27 cellular contexts compared by ENCODE assay signal in the genomic region with DNA sequence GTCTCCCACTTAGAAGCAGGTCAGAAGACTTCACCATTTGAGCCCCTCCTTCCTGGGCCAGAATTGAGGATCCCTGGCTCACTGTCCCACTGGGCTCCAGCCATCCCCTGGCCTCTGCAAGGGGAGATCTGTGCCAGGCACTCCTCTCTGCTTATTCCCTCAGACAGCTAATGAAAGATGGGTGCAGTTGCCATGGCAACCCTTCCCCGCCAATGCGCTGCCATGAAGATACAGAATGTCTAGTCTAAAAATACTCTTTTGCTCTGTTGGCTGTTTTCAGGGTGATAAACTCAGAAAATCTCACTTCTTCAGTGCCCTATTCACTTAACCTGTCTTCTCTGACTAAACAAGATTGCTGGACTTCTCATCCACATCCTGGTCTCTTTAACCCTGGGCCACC. TPM values are rescaled to one million over a fixed set of nuclear protein-coding genes. Genes with fewer than 3 reads are reported as not detected.
DNase-seq lines count a peak whose midpoint lies in the region; ATAC-seq and TF ChIP-seq lines count a peak whose summit lies in the region.
"Had no signal": no experiment of that assay in that cellular context is flagged by ENCODE, and none has a peak within 500 bp of the region (broad histone marks: within the 10 kb centered on the region; RNA-seq: fewer than 3 reads in every experiment).

No MANE protein-coding gene starts in this region.

- H3K36me3 Mint-ChIP-seq in Caco-2 (ENCODE audit: insufficient read depth, unreplicated experiment) = peaks cover 46% of the 10 kb centered on the region
- H3K36me3 Mint-ChIP-seq: neural progenitor cell had no signal

- no peaks in the 10 kb centered on the region for H3K79me2 ChIP-seq in mesendoderm (ENCODE audit: control insufficient read depth, insufficient read depth, low read length)

- peak overlapping the region; percentile 46 for H3K27ac ChIP-seq in angular gyrus (ENCODE audit: low read depth, low read length)
- H3K27ac ChIP-seq in mesendoderm (ENCODE audit: low read depth, low read length) = no peak overlapping the region
- H3K27ac ChIP-seq: adrenal gland, foreskin keratinocyte, KMS-11, neural progenitor cell, SJCRH30, testis had no signal

- ATAC-seq in HG02840 (IDR thresholded peaks at IDR 0.05; ENCODE audit: low FRiP score, unreplicated experiment) (no peak), HG02884 (IDR thresholded peaks at IDR 0.05; ENCODE audit: unreplicated experiment) (no peak)
- ATAC-seq: foreskin keratinocyte, Panc1 had no signal

- H3K27me3 ChIP-seq in Caco-2 (replicated peaks; ENCODE audit: control insufficient read depth, insufficient read depth, low read length) (no peaks in the 10 kb centered on the region), mesendoderm (ENCODE audit: insufficient read depth, low read length, poor library complexity) (no peaks in the 10 kb centered on the region)
- H3K27me3 ChIP-seq: adrenal gland, foreskin keratinocyte, neural progenitor cell, SJCRH30, testis had no signal

- H3K23ac ChIP-seq in mesendoderm (ENCODE audit: low read length) = no peak overlapping the region

- peak overlapping the region; percentile 69 for H3K27ac Mint-ChIP-seq in Caco-2 (ENCODE audit: unreplicated experiment)
- H3K27ac Mint-ChIP-seq: neural progenitor cell; T-helper 1 cell treated with Interleukin-12 subunit alpha and Interleukin-12 subunit beta and Interleukin-4 antibody, amounts not matched to agents 30 μg/mL and 1 μg/mL, for 36 hours had no signal

- no peak overlapping the region for H2BK120ac ChIP-seq in mesendoderm (ENCODE audit: low read depth, low read length)

- no peaks in the 10 kb centered on the region for H3K79me1 ChIP-seq in mesendoderm (ENCODE audit: low read length)

- no peak overlapping the region for H3K4me3 Mint-ChIP-seq in Caco-2 (ENCODE audit: unreplicated experiment)
- H3K4me3 Mint-ChIP-seq: neural progenitor cell; T-helper 1 cell treated with Interleukin-12 subunit alpha and Interleukin-12 subunit beta and Interleukin-4 antibody, amounts not matched to agents 30 μg/mL and 1 μg/mL, for 36 hours had no signal

- no peak overlapping the region for H3K4me2 ChIP-seq in mesendoderm (ENCODE audit: low read length)
- H3K4me2 ChIP-seq: KMS-11, neural progenitor cell had no signal

- H3K4me3 ChIP-seq in Caco-2 (ENCODE audit: low read depth, low read length) (no peak overlapping the region), mesendoderm (ENCODE audit: low read length) (no peak overlapping the region)
- H3K4me3 ChIP-seq: adrenal gland, neural progenitor cell, SJCRH30, testis had no signal

- no peak overlapping the region for H2AK5ac ChIP-seq in mesendoderm (ENCODE audit: low read length)

- DNase-seq in Caco-2 = no peak
- DNase-seq in hypothalamus (lab: John Stamatoyannopoulos, UW) = peak in 36 of 51 donors; percentile 2 to 75 (median 42)
- DNase-seq in occipital lobe (lab: John Stamatoyannopoulos, UW) = peak; percentile 12
- DNase-seq in mesendoderm = no peak
- no peak for DNase-seq in EL
- DNase-seq: activated CD4-positive, alpha-beta T cell treated with anti-CD3 and anti-CD28 coated beads, Interleukin-2, amount 50 U/mL, for 1 hour; activated gamma-delta T cell; central memory CD4-positive, alpha-beta T cell; erythroblast; foreskin keratinocyte; MV-4-11; NCI-H1930; NK-92 treated with Interleukin-12 subunit alpha and Interleukin-12 subunit beta, amount 100 ng/mL, for 24 hours; SJCRH30; stimulated activated CD4-positive, alpha-beta T cell treated with anti-CD3 and anti-CD28 coated beads, Interleukin-15, amount 100 ng/mL, for 24 hours; testis had no signal

- H3K36me3 ChIP-seq in Caco-2 (ENCODE audit: control insufficient read depth, insufficient read depth, low read length) (peaks cover 4% of the 10 kb centered on the region), mesendoderm (ENCODE audit: control insufficient read depth, insufficient read depth, low read length) (no peaks in the 10 kb centered on the region)
- H3K36me3 ChIP-seq: adrenal gland, neural progenitor cell, SJCRH30 had no signal

- H4K5ac ChIP-seq in mesendoderm (ENCODE audit: low read length) = no peak overlapping the region

- no peaks in the 10 kb centered on the region for H3K9me3 ChIP-seq in Caco-2
- H3K9me3 ChIP-seq: adrenal gland, SJCRH30, testis had no signal

- POLR2A ChIA-PET in Caco-2 (lab: Charles Lee) = interaction anchor here (1.5 kb wide), 1 partner anchor 30 kb away, joined by 5 read pairs; no protein-coding TSS in a partner anchor

- BruUV-seq in Caco-2 (replicated peaks; lab: Mats Ljungman, UMichigan) = no TSS peak

- H3K4me1 ChIP-seq in Caco-2 (peaks cover 44% of the 10 kb centered on the region), mesendoderm (ENCODE audit: control insufficient read depth, low read depth, low read length) (peaks cover 9% of the 10 kb centered on the region)
- H3K4me1 ChIP-seq: adrenal gland, foreskin keratinocyte, SJCRH30, testis had no signal

- H2BK5ac ChIP-seq in mesendoderm (ENCODE audit: low read length) = no peak overlapping the region

- WGBS in mesendoderm (ENCODE audit: extremely low coverage, insufficient coverage, low lambda C conversion rate) = no CpG with 5 or more reads among the region's 2 CpGs

- H2BK15ac ChIP-seq in mesendoderm (replicated peaks; ENCODE audit: low read depth) = no peak overlapping the region

- H4K8ac ChIP-seq in mesendoderm (ENCODE audit: low read depth, low read length) = no peak overlapping the region

- no peak for TF ChIP-seq CTCF in Caco-2 (IDR thresholded peaks at IDR 0.05; ENCODE audit: insufficient read depth in 1 of 2, low read depth in 1 of 2, low read length in 1 of 2, severe bottlenecking in 1 of 2, unreplicated experiment in 1 of 2)

- H3K4ac ChIP-seq in mesendoderm (ENCODE audit: low read depth, low read length) = no peak overlapping the region

- peaks cover 52% of the 10 kb centered on the region for H3K4me1 Mint-ChIP-seq in Caco-2 (ENCODE audit: low read depth, unreplicated experiment)

- no peak overlapping the region for H3K56ac ChIP-seq in mesendoderm (ENCODE audit: low read length)

- H3K9me3 Mint-ChIP-seq in Caco-2 (ENCODE audit: unreplicated experiment) = peaks cover 9% of the 10 kb centered on the region
- H3K9me3 Mint-ChIP-seq: neural progenitor cell; T-helper 1 cell treated with Interleukin-12 subunit alpha and Interleukin-12 subunit beta and Interleukin-4 antibody, amounts not matched to agents 30 μg/mL and 1 μg/mL, for 36 hours had no signal

- CTCF ChIA-PET in Caco-2 (lab: Charles Lee) = no interaction called here

- no peaks in the 10 kb centered on the region for H3K27me3 Mint-ChIP-seq in Caco-2 (ENCODE audit: insufficient read depth, unreplicated experiment)

- intact Hi-C loops in Caco-2 (cut with micrococcal nuclease; ENCODE audit: unreplicated experiment) = loop anchor here (2.0 kb wide), 1 partner anchor 40 kb away; no protein-coding TSS in a partner anchor

- no peak overlapping the region for H3K9ac ChIP-seq in mesendoderm (ENCODE audit: low read length)
- H3K9ac ChIP-seq: KMS-11, neural progenitor cell had no signal

- no peak overlapping the region for H3K18ac ChIP-seq in mesendoderm (ENCODE audit: low read length)

RNA-seq across cellular contexts. Expression of gene TTLL2, which starts 13.6 kb away (rescaled TPM):
- total RNA-seq in Caco-2 (2022) (0.12 TPM in 1 of 2 replicates, not detected in the other), occipital lobe (0.16 TPM)
- polyA plus RNA-seq in mesendoderm (2013, experiment 1 of 2) = not detected
- polyA plus RNA-seq in mesendoderm (2013, experiment 2 of 2) = not detected
- total RNA-seq: adrenal gland, foreskin keratinocyte, H1, HT-29, NCI-H460, SJCRH30 had no signal
- polyA plus RNA-seq: adrenal gland, foreskin keratinocyte, H1 had no signal

RNA-seq across cellular contexts. Expression of gene UNC93A, which starts 20.2 kb away (rescaled TPM):
- total RNA-seq in Caco-2 (2022) (32.3 and 36.1 TPM in 2 replicates), occipital lobe (not detected)
- polyA plus RNA-seq in mesendoderm (2013, experiment 1 of 2) = 0.28 TPM
- 0.24 TPM for polyA plus RNA-seq in mesendoderm (2013, experiment 2 of 2)
- total RNA-seq: adrenal gland, foreskin keratinocyte, H1, NCI-H460, SJCRH30 had no signal
- polyA plus RNA-seq: adrenal gland, foreskin keratinocyte had no signal

Comparison
In these comparisons a context has a peak if more than half of its experiments do, and no peak if none do; other contexts are left out.
1. DNase-seq: peak in hypothalamus (36 of 51) and occipital lobe (single experiment); none in Caco-2 (0 of 2), mesendoderm (single experiment) and EL (single experiment).
2. RNA of gene UNC93A, which starts 20.2 kb away (total RNA-seq): 32.3 to 36.1 TPM in Caco-2; not detected in occipital lobe (single experiment); every median in the first group is over 10 times any median in the second.